In the genomic region with DNA sequence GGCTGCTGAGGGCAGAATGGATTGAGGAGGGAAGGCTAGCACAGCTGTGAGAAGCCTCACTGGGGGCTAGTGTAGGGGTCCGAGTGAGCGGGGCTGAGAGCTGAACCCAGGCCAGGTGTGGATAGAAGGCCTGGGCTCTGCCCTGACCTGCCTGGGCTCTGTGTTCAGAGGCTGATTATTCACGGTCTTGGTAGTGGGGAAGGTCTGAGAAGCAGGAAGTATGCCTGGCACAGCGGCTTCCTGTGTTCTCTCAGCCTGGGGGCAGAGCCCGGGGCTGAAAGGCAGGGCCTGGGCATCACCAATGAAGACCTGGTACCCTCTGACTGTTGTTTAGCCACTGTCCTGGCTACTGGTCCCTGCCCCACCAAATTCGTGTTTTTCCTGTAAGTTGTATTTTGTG, we compare ENCODE assay signal across 16 cellular contexts.
DNase-seq lines count a peak whose midpoint lies in the region; ATAC-seq lines count a peak whose summit lies in the region.
"Had no signal": no experiment of that assay in that cellular context is flagged by ENCODE, and none has a peak within 500 bp of the region (broad histone marks: within the 10 kb centered on the region; RNA-seq: fewer than 3 reads in every experiment).

No MANE protein-coding gene starts in this region.

- H3K4me1 Mint-ChIP-seq in activated naive CD4-positive, alpha-beta T cell treated with anti-CD3 and anti-CD28 coated beads for 36 hours (ENCODE audit: low read depth) = peaks cover 11% of the 10 kb centered on the region
- H3K4me1 Mint-ChIP-seq in T-helper 2 cell treated with Interferon-gamma antibody and Interleukin-4, amounts not matched to agents 5 μg/mL and 100 μg/mL, for 36 hours (ENCODE audit: low read depth) = peaks cover 3% of the 10 kb centered on the region
- H3K4me1 Mint-ChIP-seq in stimulated activated naive B cell treated with anti-CD40 and anti-IgM and Interleukin-4, amounts not matched to agents 10 μg/mL and 1 μg/mL and 100 μg/mL, for 72 hours = peaks cover 29 to 33% of the 10 kb centered on the region in 2 donors

- intact Hi-C loops in activated naive CD4-positive, alpha-beta T cell treated with anti-CD3 and anti-CD28 coated beads for 36 hours (cut with micrococcal nuclease) = no loop called here

- peaks cover 4% of the 10 kb centered on the region for H3K9me3 Mint-ChIP-seq in activated naive CD4-positive, alpha-beta T cell treated with anti-CD3 and anti-CD28 coated beads for 36 hours
- no peaks in the 10 kb centered on the region for H3K9me3 Mint-ChIP-seq in T-helper 2 cell treated with Interferon-gamma antibody and Interleukin-4, amounts not matched to agents 5 μg/mL and 100 μg/mL, for 36 hours
- peaks cover 12 to 23% of the 10 kb centered on the region in 2 donors for H3K9me3 Mint-ChIP-seq in stimulated activated naive B cell treated with anti-CD40 and anti-IgM and Interleukin-4, amounts not matched to agents 10 μg/mL and 1 μg/mL and 100 μg/mL, for 72 hours

- peak; percentile 29 for DNase-seq in activated naive CD4-positive, alpha-beta T cell treated with anti-CD3 and anti-CD28 coated beads for 36 hours
- DNase-seq in activated naive CD4-positive, alpha-beta T cell treated with anti-CD3 and anti-CD28 coated beads, Interleukin-2, amount 50 U/mL, for 16 hours = no peak
- no peak for DNase-seq in T-helper 2 cell treated with Interferon-gamma antibody and Interleukin-4, amounts not matched to agents 5 μg/mL and 100 μg/mL, for 36 hours (ENCODE audit: low spot score)
- no peak for DNase-seq in epithelial cell of prostate (ENCODE audit: low read depth, low spot score)
- DNase-seq in stimulated activated naive B cell treated with anti-CD40 and anti-IgM and Interleukin-4, amounts not matched to agents 10 μg/mL and 1 μg/mL and 100 μg/mL, for 72 hours = no peak
- DNase-seq in NCI-H1092 treated with DMSO at 0.1 percent for 48 hours (lab: John Stamatoyannopoulos, UW) = no peak
- no peak for DNase-seq in NCI-H526 (lab: John Stamatoyannopoulos, UW)
- no peak for DNase-seq in 8988T
- DNase-seq: ACHN, activated gamma-delta T cell, cortex of kidney, glutamatergic neuron, lower lobe of right lung, psoas muscle, upper lobe of left lung had no signal

- peak; percentile 75 to 86 for ATAC-seq in stimulated activated naive B cell treated with anti-CD40 and anti-IgM and Interleukin-4, amounts not matched to agents 10 μg/mL and 1 μg/mL and 100 μg/mL, for 72 hours (replicated peaks)
- ATAC-seq: lower lobe of right lung, psoas muscle had no signal

- H3K27ac Mint-ChIP-seq in activated naive CD4-positive, alpha-beta T cell treated with anti-CD3 and anti-CD28 coated beads for 36 hours = peak overlapping the region; percentile 47
- peak overlapping the region; percentile 12 for H3K27ac Mint-ChIP-seq in T-helper 2 cell treated with Interferon-gamma antibody and Interleukin-4, amounts not matched to agents 5 μg/mL and 100 μg/mL, for 36 hours
- H3K27ac Mint-ChIP-seq in stimulated activated naive B cell treated with anti-CD40 and anti-IgM and Interleukin-4, amounts not matched to agents 10 μg/mL and 1 μg/mL and 100 μg/mL, for 72 hours = peak overlapping the region; percentile 92

- no peaks in the 10 kb centered on the region for H3K36me3 Mint-ChIP-seq in activated naive CD4-positive, alpha-beta T cell treated with anti-CD3 and anti-CD28 coated beads for 36 hours (ENCODE audit: low read depth)
- H3K36me3 Mint-ChIP-seq in T-helper 2 cell treated with Interferon-gamma antibody and Interleukin-4, amounts not matched to agents 5 μg/mL and 100 μg/mL, for 36 hours (ENCODE audit: low read depth) = no peaks in the 10 kb centered on the region
- H3K36me3 Mint-ChIP-seq in stimulated activated naive B cell treated with anti-CD40 and anti-IgM and Interleukin-4, amounts not matched to agents 10 μg/mL and 1 μg/mL and 100 μg/mL, for 72 hours = peaks cover 5 to 12% of the 10 kb centered on the region in 2 donors

- H3K27ac ChIP-seq in epithelial cell of prostate = peak overlapping the region; percentile 29
- H3K27ac ChIP-seq: lower lobe of right lung, psoas muscle, upper lobe of left lung, VCaP had no signal

- H3K27me3 Mint-ChIP-seq in activated naive CD4-positive, alpha-beta T cell treated with anti-CD3 and anti-CD28 coated beads for 36 hours (ENCODE audit: low read depth) = no peaks in the 10 kb centered on the region
- no peaks in the 10 kb centered on the region for H3K27me3 Mint-ChIP-seq in T-helper 2 cell treated with Interferon-gamma antibody and Interleukin-4, amounts not matched to agents 5 μg/mL and 100 μg/mL, for 36 hours (ENCODE audit: low read depth)
- H3K27me3 Mint-ChIP-seq in stimulated activated naive B cell treated with anti-CD40 and anti-IgM and Interleukin-4, amounts not matched to agents 10 μg/mL and 1 μg/mL and 100 μg/mL, for 72 hours = peaks cover 0 to 4% of the 10 kb centered on the region in 2 donors

- CTCF ChIA-PET in activated naive CD4-positive, alpha-beta T cell treated with anti-CD3 and anti-CD28 coated beads for 36 hours (lab: Charles Lee) = no interaction called here

- no peak overlapping the region for H3K4me3 Mint-ChIP-seq in activated naive CD4-positive, alpha-beta T cell treated with anti-CD3 and anti-CD28 coated beads for 36 hours
- H3K4me3 Mint-ChIP-seq in T-helper 2 cell treated with Interferon-gamma antibody and Interleukin-4, amounts not matched to agents 5 μg/mL and 100 μg/mL, for 36 hours = no peak overlapping the region
- peak overlapping the region in 1 of 2 donors; percentile 23 for H3K4me3 Mint-ChIP-seq in stimulated activated naive B cell treated with anti-CD40 and anti-IgM and Interleukin-4, amounts not matched to agents 10 μg/mL and 1 μg/mL and 100 μg/mL, for 72 hours

Comparison
In these comparisons a context has a peak if more than half of its experiments do, and no peak if none do; other contexts are left out.
1. H3K27ac Mint-ChIP-seq: peak in every context shown above with its lines; median percentile 92 in stimulated activated naive B cell treated with anti-CD40 and anti-IgM and Interleukin-4, amounts not matched to agents 10 μg/mL and 1 μg/mL and 100 μg/mL, for 72 hours; 47 in activated naive CD4-positive, alpha-beta T cell treated with anti-CD3 and anti-CD28 coated beads for 36 hours; 12 in T-helper 2 cell treated with Interferon-gamma antibody and Interleukin-4, amounts not matched to agents 5 μg/mL and 100 μg/mL, for 36 hours.